Comparison of ENCODE assay signal across 8 cellular contexts in the genomic region with DNA sequence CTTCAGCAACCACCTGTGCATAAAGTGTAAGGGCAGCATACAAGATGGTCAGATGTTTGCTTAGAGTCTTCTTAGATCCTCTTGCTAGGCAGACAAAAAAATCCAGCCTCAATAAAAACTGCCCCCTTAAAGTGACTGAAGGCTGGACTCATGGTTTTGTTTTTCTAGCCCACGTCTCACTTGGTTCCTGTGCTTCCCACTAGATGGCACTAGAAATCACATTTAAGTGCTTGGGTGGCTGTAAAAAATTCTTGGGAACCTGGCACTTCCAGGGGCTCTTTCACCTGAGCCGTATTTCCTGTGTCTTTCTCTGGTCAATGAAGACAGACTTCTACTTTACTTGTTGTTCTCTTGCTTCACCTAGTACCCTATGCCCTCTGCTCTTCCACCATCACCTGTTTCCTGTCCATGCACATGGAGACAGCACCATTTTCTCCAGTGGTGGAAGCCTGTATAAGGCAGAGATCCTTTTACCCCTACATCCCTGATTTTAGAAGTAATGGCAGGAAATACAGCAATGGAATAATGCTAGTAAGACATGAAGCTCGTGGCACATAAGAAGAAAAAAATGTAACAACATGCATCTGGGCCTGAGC. TPM values are rescaled to one million over a fixed set of nuclear protein-coding genes. Genes with fewer than 3 reads are reported as not detected.
A peak's percentile ranks its signal among the peaks of the same experiment; 100 is the strongest.
DNase-seq lines count a peak whose midpoint lies in the region; ATAC-seq, FAIRE-seq and TF ChIP-seq lines count a peak whose summit lies in the region.

No MANE protein-coding gene starts in this region.

- H3K9me3 ChIP-seq in ascending aorta (no peaks in the 10 kb centered on the region), iPS-20b (ENCODE audit: insufficient read depth, low read depth, low read length) (no peaks in the 10 kb centered on the region)

- H3K4me3 ChIP-seq in ascending aorta (no peak overlapping the region), iPS-20b (ENCODE audit: low read length) (no peak overlapping the region)

- no peak overlapping the region for H3K27ac ChIP-seq in ascending aorta
- H3K27ac ChIP-seq in iPS-20b (ENCODE audit: low read length) = no peak overlapping the region

- H3K36me3 ChIP-seq in ascending aorta (peaks cover 12 to 17% of the 10 kb centered on the region in 2 donors), iPS-20b (ENCODE audit: insufficient read depth, low read depth, low read length) (peaks cover 20% of the 10 kb centered on the region)

- H3K4me1 ChIP-seq in ascending aorta (no peaks in the 10 kb centered on the region), iPS-20b (ENCODE audit: insufficient read depth, low read length) (peaks cover 4% of the 10 kb centered on the region; the same call in 1 of the 2 replicates)

- FAIRE-seq in GM18507 (lab: Jason Lieb, UNC) = peak; percentile 74

- ATAC-seq in GM21717 (IDR thresholded peaks at IDR 0.05; ENCODE audit: unreplicated experiment) = no peak

- no peaks in the 10 kb centered on the region for H3K27me3 ChIP-seq in ascending aorta
- H3K27me3 ChIP-seq in iPS-20b (ENCODE audit: insufficient read depth, low read length) = no peaks in the 10 kb centered on the region

- H3K9ac ChIP-seq in iPS-20b (ENCODE audit: low read depth, low read length) = peak overlapping the region; percentile 21; the same call in 1 of the 2 replicates

- TF ChIP-seq CTCF in ascending aorta (IDR thresholded peaks at IDR 0.05) = peak; percentile 56 to 82 (median 80)

- intact Hi-C loops in ascending aorta (cut with DNase I) = loop anchor here (1.0 to 5.0 kb wide), 2 partner anchors 184 to 641 kb away; a partner anchor contains a TSS

- peak; percentile 46 for DNase-seq in AG08396 (ENCODE audit: low spot score)
- DNase-seq in GM18507 (ENCODE audit: extremely low spot score, insufficient read length, low read depth) = peak; percentile 18
- peak; percentile 59 for DNase-seq in NCI-H2196 (lab: John Stamatoyannopoulos, UW; ENCODE audit: unreplicated experiment)
- DNase-seq in ascending aorta (ENCODE audit: low spot score in 2 of 2) = no peak
- DNase-seq in superior temporal gyrus (ENCODE audit: extremely low spot score) = peak; percentile 91
- DNase-seq in activated naive CD4-positive, alpha-beta T cell (lab: John Stamatoyannopoulos, UW) = no peak

RNA-seq across cellular contexts. Expression of a gene that starts 20.0 kb away (rescaled TPM):
- 6.9 TPM for total RNA-seq in ascending aorta

RNA-seq across cellular contexts. Expression of a gene that starts 39.8 kb away (rescaled TPM):
- 9.6 TPM for total RNA-seq in ascending aorta

RNA-seq across cellular contexts. Expression of a gene that starts 59.6 kb away (rescaled TPM):
- 3.6 TPM for total RNA-seq in ascending aorta

Comparison
In these comparisons a context has a peak if more than half of its experiments do, and no peak if none do; other contexts are left out.
1. DNase-seq: peak in AG08396 (single experiment), GM18507 (single experiment), NCI-H2196 (single experiment) and superior temporal gyrus (single experiment); none in ascending aorta (0 of 2) and activated naive CD4-positive, alpha-beta T cell (0 of 4).